ENCODE assay signal across 27 cellular contexts in the genomic region with DNA sequence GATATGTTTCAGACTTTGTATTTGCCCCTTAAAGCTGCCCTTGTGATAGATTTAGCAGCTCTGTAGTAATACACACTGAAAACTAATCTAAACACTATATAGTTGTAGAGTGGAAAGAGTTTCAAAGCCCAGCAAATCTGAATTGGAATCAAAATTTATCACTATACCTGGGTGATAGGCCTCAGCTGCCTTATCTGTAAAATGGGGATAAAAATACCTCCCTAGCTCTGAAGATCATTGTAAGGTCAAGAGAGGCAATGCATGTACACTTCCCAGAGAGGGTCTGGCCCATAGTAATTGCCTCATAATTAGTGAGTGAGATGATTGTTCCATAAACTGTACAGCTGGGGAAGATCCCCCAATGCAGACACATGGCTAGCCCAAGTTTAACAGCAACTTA.
"Had no signal": no experiment of that assay in that cellular context is flagged by ENCODE, and none has a peak within 500 bp of the region (broad histone marks: within the 10 kb centered on the region; RNA-seq: fewer than 3 reads in every experiment).

No MANE protein-coding gene starts in this region.

- H3K4me1 ChIP-seq: pancreas, prostate gland, right lobe of liver, sigmoid colon, thyroid gland, tibial nerve, upper lobe of left lung, vagina had no signal

- ATAC-seq: naive thymus-derived CD8-positive, alpha-beta T cell; natural killer cell treated with Interleukin-12 subunit alpha and Interleukin-12 subunit beta and Interleukin-15 and Interleukin-18, amount 100 ng/mL, for 72 hours; right lobe of liver; stimulated activated naive CD8-positive, alpha-beta T cell treated with anti-CD3 and anti-CD28 coated beads, Interleukin-15, amount 100 ng/mL, for 72 hours had no signal

- H3K4me3 ChIP-seq: pancreas, prostate gland, right lobe of liver, sigmoid colon, skin epidermis, smooth muscle cell, spleen, thoracic aorta, thyroid gland, tibial nerve, upper lobe of left lung, vagina had no signal

- H3K9me3 Mint-ChIP-seq: naive B cell; naive thymus-derived CD8-positive, alpha-beta T cell; stimulated activated memory B cell treated with anti-CD40 and anti-IgM and Interleukin-4, amounts not matched to agents 10 μg/mL and 1 μg/mL and 100 μg/mL, for 72 hours had no signal

- DNase-seq: naive B cell; naive thymus-derived CD8-positive, alpha-beta T cell; nephron progenitor cell; nucleus accumbens; pancreas; right lobe of liver; sigmoid colon; spleen; stimulated activated CD4-positive, alpha-beta T cell treated with anti-CD3 and anti-CD28 coated beads, Interleukin-12 subunit alpha, Interleukin-12 subunit beta, amount 100 ng/mL, for 4 hours; stimulated activated CD4-positive, alpha-beta T cell treated with anti-CD3 and anti-CD28 coated beads, Interleukin-1b, Interleukin-23, amount 100 ng/mL, for 48 hours; stimulated activated CD4-positive, alpha-beta T cell treated with anti-CD3 and anti-CD28 coated beads, Interleukin-4, amount 100 ng/mL, for 1 hour; stimulated activated CD4-positive, alpha-beta T cell treated with anti-CD3 and anti-CD28 coated beads, Interleukin-4, amount 100 ng/mL, for 4 hours; stimulated activated naive CD4-positive, alpha-beta T cell; stimulated activated naive CD8-positive, alpha-beta T cell treated with anti-CD3 and anti-CD28 coated beads, Interleukin-15, amount 100 ng/mL, for 72 hours; thyroid gland; trophoblast cell; upper lobe of left lung had no signal

- H3K27ac Mint-ChIP-seq: naive B cell; natural killer cell treated with Interleukin-12 subunit alpha and Interleukin-12 subunit beta and Interleukin-15 and Interleukin-18, amount 100 ng/mL, for 72 hours; nephron progenitor cell; stimulated activated memory B cell treated with anti-CD40 and anti-IgM and Interleukin-4, amounts not matched to agents 10 μg/mL and 1 μg/mL and 100 μg/mL, for 72 hours; stimulated activated naive CD8-positive, alpha-beta T cell treated with anti-CD3 and anti-CD28 coated beads, Interleukin-15, amount 100 ng/mL, for 72 hours had no signal

- H3K27ac ChIP-seq: neutrophil, pancreas, prostate gland, right lobe of liver, sigmoid colon, spleen, thoracic aorta, thyroid gland, tibial nerve, upper lobe of left lung, vagina had no signal

- H3K4me3 Mint-ChIP-seq: naive B cell; naive thymus-derived CD8-positive, alpha-beta T cell; natural killer cell treated with Interleukin-12 subunit alpha and Interleukin-12 subunit beta and Interleukin-15 and Interleukin-18, amount 100 ng/mL, for 72 hours; nephron progenitor cell; neural crest cell; stimulated activated memory B cell treated with anti-CD40 and anti-IgM and Interleukin-4, amounts not matched to agents 10 μg/mL and 1 μg/mL and 100 μg/mL, for 72 hours; stimulated activated naive CD8-positive, alpha-beta T cell treated with anti-CD3 and anti-CD28 coated beads, Interleukin-15, amount 100 ng/mL, for 72 hours had no signal

- H3K36me3 Mint-ChIP-seq: naive B cell; naive thymus-derived CD8-positive, alpha-beta T cell; natural killer cell treated with Interleukin-12 subunit alpha and Interleukin-12 subunit beta and Interleukin-15 and Interleukin-18, amount 100 ng/mL, for 72 hours; stimulated activated memory B cell treated with anti-CD40 and anti-IgM and Interleukin-4, amounts not matched to agents 10 μg/mL and 1 μg/mL and 100 μg/mL, for 72 hours had no signal

- H3K4me2 ChIP-seq: smooth muscle cell had no signal

- H3K27me3 ChIP-seq: neutrophil, pancreas, right lobe of liver, sigmoid colon, spleen, thyroid gland, tibial nerve, upper lobe of left lung, vagina had no signal

- H3K9me3 ChIP-seq: neutrophil, pancreas, prostate gland, right lobe of liver, sigmoid colon, spleen, thoracic aorta, thyroid gland, tibial nerve, upper lobe of left lung, vagina had no signal

- H3K27me3 Mint-ChIP-seq: naive B cell; stimulated activated memory B cell treated with anti-CD40 and anti-IgM and Interleukin-4, amounts not matched to agents 10 μg/mL and 1 μg/mL and 100 μg/mL, for 72 hours had no signal

- H3K36me3 ChIP-seq: neutrophil, pancreas, prostate gland, right lobe of liver, sigmoid colon, spleen, thoracic aorta, thyroid gland, tibial nerve, upper lobe of left lung, vagina had no signal

- H3K4me1 Mint-ChIP-seq: naive B cell, nephron progenitor cell, neural crest cell had no signal
